In the genomic region with DNA sequence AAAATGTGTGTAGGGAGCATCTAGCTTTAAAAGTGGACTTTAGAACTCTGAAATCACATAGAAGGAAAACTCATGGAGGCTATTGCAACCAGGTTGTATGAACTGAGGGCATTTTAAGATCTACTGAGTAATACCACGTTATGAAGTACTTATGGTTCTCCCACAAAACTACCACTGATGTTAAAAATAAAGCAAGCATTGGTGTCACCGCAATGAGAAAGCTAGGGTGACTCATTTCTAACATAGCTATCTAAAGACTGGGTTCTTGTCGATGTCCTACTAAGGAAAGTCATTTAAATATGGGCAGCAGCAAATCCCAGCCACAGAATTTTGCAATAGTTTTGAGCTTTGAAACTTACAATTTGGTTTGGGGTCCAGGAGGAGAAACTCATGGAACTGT, we compare ENCODE assay signal across 13 cellular contexts.
DNase-seq lines count a peak whose midpoint lies in the region; ATAC-seq, FAIRE-seq and TF ChIP-seq lines count a peak whose summit lies in the region.
"Had no signal": no experiment of that assay in that cellular context is flagged by ENCODE, and none has a peak within 500 bp of the region (broad histone marks: within the 10 kb centered on the region; RNA-seq: fewer than 3 reads in every experiment).

No MANE protein-coding gene starts in this region.

- H3K79me2 ChIP-seq in GM23248 (ENCODE audit: insufficient read depth), result no peaks in the 10 kb centered on the region
- no peaks in the 10 kb centered on the region for H3K79me2 ChIP-seq in astrocyte (ENCODE audit: insufficient read depth, low read length)

- no peak overlapping the region for H3K9ac ChIP-seq in GM23248
- no peak overlapping the region for H3K9ac ChIP-seq in astrocyte (ENCODE audit: low read length)

- no peak for TF ChIP-seq POLR2A in GM18505 (IDR thresholded peaks at IDR 0.05; ENCODE audit: borderline replicate concordance, extremely low read depth, insufficient read depth, insufficient read length)

- peak overlapping the region; percentile 1 for H3K4me2 ChIP-seq in GM23248 (ENCODE audit: unreplicated experiment)
- no peak overlapping the region for H3K4me2 ChIP-seq in astrocyte (ENCODE audit: low read length)

- DNase-seq in GM23248 (peak; percentile 69), astrocyte (ENCODE audit: low read depth) (peak; percentile 55), NAMALWA (ENCODE audit: low spot score) (no peak), endothelial cell (ENCODE audit: low spot score) (no peak), LoVo (ENCODE audit: low spot score) (no peak)
- DNase-seq: activated B cell treated with CpG ODN at 0.5 μM for 24 hours, amygdala, NCI-H446 treated with DMSO at 0.1 percent for 48 hours had no signal

- H3K9me3 Mint-ChIP-seq in astrocyte (ENCODE audit: unreplicated experiment) (no peaks in the 10 kb centered on the region), endothelial cell (ENCODE audit: unreplicated experiment) (no peaks in the 10 kb centered on the region)
- H3K9me3 Mint-ChIP-seq: activated B cell treated with CpG ODN at 0.5 μM for 24 hours, memory B cell had no signal

- H3K36me3 Mint-ChIP-seq in astrocyte (ENCODE audit: low read depth, unreplicated experiment) (no peaks in the 10 kb centered on the region), endothelial cell (ENCODE audit: low read depth, unreplicated experiment) (no peaks in the 10 kb centered on the region)
- H3K36me3 Mint-ChIP-seq: memory B cell, type B pancreatic cell had no signal

- H3K27me3 ChIP-seq in GM23248 (replicated peaks; ENCODE audit: insufficient read depth) (no peaks in the 10 kb centered on the region), astrocyte (ENCODE audit: insufficient read depth, low read length) (no peaks in the 10 kb centered on the region)

- no peaks in the 10 kb centered on the region for H3K9me3 ChIP-seq in GM23248 (ENCODE audit: low read depth)
- no peaks in the 10 kb centered on the region for H3K9me3 ChIP-seq in astrocyte (ENCODE audit: insufficient read depth, low read depth, low read length)

- FAIRE-seq in astrocyte (lab: Jason Lieb, UNC), result no peak

- ATAC-seq in GM18505 (IDR thresholded peaks at IDR 0.05; ENCODE audit: unreplicated experiment), result peak; percentile 97
- ATAC-seq in HG03460 (IDR thresholded peaks at IDR 0.05; ENCODE audit: unreplicated experiment), result peak; percentile 90
- no peak for ATAC-seq in GM19324 (IDR thresholded peaks at IDR 0.05; ENCODE audit: low FRiP score, unreplicated experiment)

- H4K20me1 ChIP-seq in GM23248 (ENCODE audit: insufficient read depth) (no peaks in the 10 kb centered on the region), astrocyte (ENCODE audit: insufficient read depth, low read length) (no peaks in the 10 kb centered on the region)

- H2AFZ ChIP-seq in GM23248, result no peak overlapping the region
- no peak overlapping the region for H2AFZ ChIP-seq in astrocyte (ENCODE audit: low read depth, low read length)

- H3K4me1 ChIP-seq in GM23248 (ENCODE audit: insufficient read depth) (peaks cover 11% of the 10 kb centered on the region), astrocyte (ENCODE audit: insufficient read depth, low read length) (no peaks in the 10 kb centered on the region)

- H3K4me1 Mint-ChIP-seq in astrocyte (ENCODE audit: low read depth, unreplicated experiment) (no peaks in the 10 kb centered on the region), endothelial cell (ENCODE audit: unreplicated experiment) (no peaks in the 10 kb centered on the region)
- H3K4me1 Mint-ChIP-seq: activated B cell treated with CpG ODN at 0.5 μM for 24 hours had no signal

- 30 to 36% methylated on average over 3 of the region's 3 CpGs for WGBS in GM23248 (ENCODE audit: low coverage in 1 of 2, low lambda C conversion rate in 2 of 2, missing lambda C conversion rate in 2 of 2), 2 experiments

- no peak for TF ChIP-seq CTCF in astrocyte (IDR thresholded peaks at IDR 0.05; ENCODE audit: insufficient read depth, low read depth, low read length)
- TF ChIP-seq CTCF in endothelial cell (IDR thresholded peaks at IDR 0.05; ENCODE audit: unreplicated experiment), result no peak

- no peaks in the 10 kb centered on the region for H3K36me3 ChIP-seq in GM23248 (ENCODE audit: low read depth)
- H3K36me3 ChIP-seq in astrocyte (ENCODE audit: insufficient read depth, low read length), result no peaks in the 10 kb centered on the region

- 0 out of 2 replicates have a peak, but pooled peaks cover 12% of the 10 kb centered on the region for H3F3A ChIP-seq in GM23248 (ENCODE audit: insufficient read depth)

- no peak overlapping the region for H3K4me3 ChIP-seq in GM23248
- H3K4me3 ChIP-seq in astrocyte (ENCODE audit: insufficient read depth, low read depth, low read length), result no peak overlapping the region

- H3K27ac ChIP-seq in GM23248 (no peak overlapping the region), astrocyte (ENCODE audit: low read depth, low read length) (no peak overlapping the region)

- H3K4me3 Mint-ChIP-seq in astrocyte (ENCODE audit: unreplicated experiment) (no peak overlapping the region), endothelial cell (ENCODE audit: unreplicated experiment) (no peak overlapping the region)
- H3K4me3 Mint-ChIP-seq: activated B cell treated with CpG ODN at 0.5 μM for 24 hours, memory B cell, type B pancreatic cell had no signal

- no peaks in the 10 kb centered on the region for H3K9me2 ChIP-seq in GM23248 (ENCODE audit: insufficient read depth)

- in situ Hi-C loops in GM23248 (cut with MboI), result no loop called here

- H3K27me3 Mint-ChIP-seq in astrocyte (ENCODE audit: low read depth, unreplicated experiment) (no peaks in the 10 kb centered on the region), endothelial cell (ENCODE audit: unreplicated experiment) (peaks cover 1% of the 10 kb centered on the region)
- H3K27me3 Mint-ChIP-seq: activated B cell treated with CpG ODN at 0.5 μM for 24 hours, type B pancreatic cell had no signal

- H3K27ac Mint-ChIP-seq in astrocyte (ENCODE audit: unreplicated experiment) (no peak overlapping the region), endothelial cell (ENCODE audit: unreplicated experiment) (no peak overlapping the region)
- H3K27ac Mint-ChIP-seq: activated B cell treated with CpG ODN at 0.5 μM for 24 hours, memory B cell, type B pancreatic cell had no signal

Comparison
In these comparisons a context has a peak if more than half of its experiments do, and no peak if none do; other contexts are left out.
1. DNase-seq: peak in GM23248 (single experiment) and astrocyte (single experiment); none in NAMALWA (single experiment), endothelial cell (single experiment) and LoVo (single experiment).